ENCODE assay signal across 8 cellular contexts in the genomic region with DNA sequence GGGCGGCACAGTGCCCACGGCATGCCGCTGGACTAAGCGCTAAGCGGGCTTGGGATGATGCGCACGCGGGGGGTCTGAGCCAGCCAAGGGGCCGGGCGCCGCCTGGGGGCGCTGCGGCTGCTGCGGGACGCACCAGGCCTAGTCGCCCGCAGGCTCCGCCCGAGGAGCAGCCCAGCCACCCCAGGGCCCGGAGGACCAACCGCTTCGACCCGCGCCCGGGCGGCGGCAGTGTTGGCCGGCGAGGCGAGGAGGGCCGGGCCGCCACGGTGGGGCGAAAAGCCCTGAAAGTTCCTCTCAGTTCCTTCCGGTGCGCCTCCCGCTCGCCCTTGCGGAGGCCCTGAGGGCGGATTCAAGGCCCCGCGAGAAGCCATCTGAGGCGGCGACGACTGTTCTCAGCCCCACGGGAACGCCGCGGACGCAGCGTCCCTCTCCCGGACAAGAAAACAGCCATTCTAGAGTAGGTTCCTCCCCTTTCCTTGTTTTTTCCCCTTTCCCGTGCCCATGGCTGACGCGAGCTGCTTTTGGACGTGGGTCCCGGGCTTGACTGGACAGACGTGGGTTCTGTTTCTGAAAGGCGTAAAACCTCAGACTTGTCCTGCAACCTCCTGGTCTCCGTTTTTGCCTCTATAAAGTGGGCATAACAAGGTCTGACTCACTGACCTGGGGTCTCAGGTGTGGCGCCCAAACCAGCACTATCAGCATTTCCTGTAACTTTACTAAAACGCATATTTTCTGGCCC. TPM values are rescaled to one million over a fixed set of nuclear protein-coding genes. Genes with fewer than 3 reads are reported as not detected.
DNase-seq lines count a peak whose midpoint lies in the region; ATAC-seq and TF ChIP-seq lines count a peak whose summit lies in the region.

A gene with protein sequence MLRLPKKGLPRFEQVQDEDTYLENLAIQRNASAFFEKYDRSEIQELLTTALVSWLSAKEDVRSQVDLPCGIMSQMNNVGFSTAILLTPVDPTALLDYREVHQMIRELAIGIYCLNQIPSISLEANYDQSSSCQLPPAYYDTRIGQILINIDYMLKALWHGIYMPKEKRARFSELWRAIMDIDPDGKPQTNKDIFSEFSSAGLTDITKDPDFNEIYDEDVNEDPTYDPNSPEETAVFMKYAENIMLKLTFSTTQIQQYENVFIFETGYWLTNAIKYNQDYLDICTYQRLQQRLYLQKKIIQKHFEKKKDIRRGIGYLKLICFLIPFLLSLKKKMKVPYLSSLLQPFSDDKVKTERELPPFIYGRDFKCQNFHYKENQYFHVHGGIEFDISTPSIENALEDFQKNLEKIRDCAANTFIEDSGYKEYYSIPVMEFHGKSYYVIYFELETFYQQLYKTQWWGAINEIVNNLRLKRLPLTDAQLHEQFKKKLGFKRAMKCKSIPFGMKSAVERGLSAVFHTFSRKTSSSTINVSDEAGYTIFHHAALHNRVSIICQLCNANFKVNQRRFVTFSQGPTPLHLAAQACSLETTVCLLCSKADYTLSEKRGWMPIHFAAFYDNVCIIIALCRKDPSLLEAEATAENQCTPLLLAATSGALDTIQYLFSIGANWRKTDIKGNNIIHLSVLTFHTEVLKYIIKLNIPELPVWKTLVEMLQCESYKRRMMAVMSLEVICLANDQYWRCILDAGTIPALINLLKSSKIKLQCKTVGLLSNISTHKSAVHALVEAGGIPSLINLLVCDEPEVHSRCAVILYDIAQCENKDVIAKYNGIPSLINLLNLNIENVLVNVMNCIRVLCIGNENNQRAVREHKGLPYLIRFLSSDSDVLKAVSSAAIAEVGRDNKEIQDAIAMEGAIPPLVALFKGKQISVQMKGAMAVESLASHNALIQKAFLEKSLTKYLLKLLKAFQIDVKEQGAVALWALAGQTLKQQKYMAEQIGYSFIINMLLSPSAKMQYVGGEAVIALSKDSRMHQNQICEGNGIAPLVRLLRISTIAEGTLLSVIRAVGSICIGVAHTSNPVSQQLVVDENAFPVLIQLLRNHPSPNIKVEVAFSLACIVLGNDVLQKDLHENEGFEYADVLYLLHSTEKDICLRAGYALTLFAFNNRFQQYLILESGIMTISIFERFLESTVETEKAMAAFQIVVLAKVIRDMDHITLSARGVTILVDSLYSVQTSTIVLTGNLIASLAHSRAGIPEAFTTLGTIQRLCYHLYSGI (N-terminal part only) (plus strand): TSS at position 297 of the 739 bp plus-strand sequence. CDS start 1,821 bp downstream, outside the sequence.

- ATAC-seq in HG02610 (IDR thresholded peaks at IDR 0.05; ENCODE audit: unreplicated experiment) = peak; percentile 96

- peaks cover 11% of the 10 kb centered on the region for H3K36me3 Mint-ChIP-seq in chondrocyte (ENCODE audit: low read depth)

- DNase-seq in NCI-H1105 (lab: John Stamatoyannopoulos, UW) = peak; percentile 71
- DNase-seq in activated CD4-positive, alpha-beta T cell treated with anti-CD3 and anti-CD28 coated beads for 24 hours (ENCODE audit: low read depth in 2 of 2) = peak; percentile 63 to 67
- DNase-seq in chondrocyte (ENCODE audit: low spot score) = peak; percentile 91
- peak; percentile 48 to 72 (median 61) for DNase-seq in stimulated activated CD4-positive, alpha-beta T cell treated with anti-CD3 and anti-CD28 coated beads, Interleukin-1b, Interleukin-23, amount 100 ng/mL, for 24 hours (ENCODE audit: low read depth in 4 of 4, low spot score in 1 of 4)
- no peak for DNase-seq in DMS79 treated with DMSO at 0.1 percent for 48 hours (lab: John Stamatoyannopoulos, UW)

- H3K27ac Mint-ChIP-seq in chondrocyte (ENCODE audit: unreplicated experiment) = peak within 1 kb of the TSS; percentile 96

- peak within 1 kb of the TSS; percentile 90 for H3K4me3 Mint-ChIP-seq in chondrocyte (ENCODE audit: unreplicated experiment)

- no peaks in the 10 kb centered on the region for H3K27me3 Mint-ChIP-seq in chondrocyte (ENCODE audit: low read depth)

- peaks cover 11% of the 10 kb centered on the region for H3K9me3 Mint-ChIP-seq in chondrocyte (ENCODE audit: low read depth)

- peak; percentile 86 for TF ChIP-seq CTCF in GM12873 (IDR thresholded peaks at IDR 0.05; ENCODE audit: insufficient read depth, low read depth, low read length, missing control alignments)
- TF ChIP-seq CTCF in chondrocyte (IDR thresholded peaks at IDR 0.05) = peak; percentile 97

- peaks cover 28% of the 10 kb centered on the region for H3K4me1 Mint-ChIP-seq in chondrocyte (ENCODE audit: low read depth)

- H3K27me3 ChIP-seq in layer of hippocampus (ENCODE audit: control insufficient read depth, insufficient read depth, low read length) = no peaks in the 10 kb centered on the region

- peak within 1 kb of the TSS; percentile 97 for H3K27ac ChIP-seq in layer of hippocampus (ENCODE audit: low read depth, low read length)

RNA-seq across cellular contexts. Expression of the gene that starts here (rescaled TPM):
- total RNA-seq in chondrocyte = 4.0 to 6.4 TPM (median 4.4 TPM) in 3 replicates
